ENCODE assay signal across 14 cellular contexts in genomic region chr4:3311489-3312171, GRCh38. TPM values are rescaled to one million over a fixed set of nuclear protein-coding genes. Genes with fewer than 3 reads are reported as not detected.
DNase-seq lines count a peak whose midpoint lies in the region; ATAC-seq and TF ChIP-seq lines count a peak whose summit lies in the region.
"Had no signal": no experiment of that assay in that cellular context is flagged by ENCODE, and none has a peak within 500 bp of the region (broad histone marks: within the 10 kb centered on the region; RNA-seq: fewer than 3 reads in every experiment).

No MANE protein-coding gene starts in this region.

- no TSS peak for BruUV-seq in IMR-90 (replicated peaks; lab: Mats Ljungman, UMichigan)

- no peak overlapping the region for H2BK20ac ChIP-seq in IMR-90 (ENCODE audit: low read depth, low read length)

- H2BK15ac ChIP-seq in IMR-90 (ENCODE audit: low read depth, low read length), result no peak overlapping the region

- H4K91ac ChIP-seq in IMR-90 (ENCODE audit: insufficient read depth, low read depth, low read length), result no peak overlapping the region

- no peak overlapping the region; the same call in 1 of the 2 replicates for H3K14ac ChIP-seq in IMR-90 (replicated peaks; ENCODE audit: low read depth, low read length)

- no peak overlapping the region for H3K27ac Mint-ChIP-seq in glutamatergic neuron (ENCODE audit: unreplicated experiment)
- H3K27ac Mint-ChIP-seq: HFFc6 had no signal

- H3K23ac ChIP-seq in IMR-90 (ENCODE audit: low read depth, low read length), result no peak overlapping the region

- no peak overlapping the region for H3K4me2 ChIP-seq in IMR-90 (ENCODE audit: low read depth, low read length)

- CTCF ChIA-PET in IMR-90 (lab: Yijun Ruan, JAX) (no interaction called here), RWPE1 (lab: Yijun Ruan, JAX) (no interaction called here)

- H2AK9ac ChIP-seq in IMR-90 (replicated peaks; ENCODE audit: low read depth, low read length, poor library complexity), result no peak overlapping the region

- in situ Hi-C loops in IMR-90 (cut with MboI; ENCODE audit: low sequenced_read_pairs), result no loop called here

- H3K9me3 Mint-ChIP-seq in glutamatergic neuron (ENCODE audit: unreplicated experiment), result peaks cover 9% of the 10 kb centered on the region
- H3K9me3 Mint-ChIP-seq: HFFc6 had no signal

- dilution Hi-C loops in IMR-90 (cut with HindIII; ENCODE audit: low sequenced_read_pairs, unreplicated experiment), result no loop called here

- H3K56ac ChIP-seq in IMR-90 (ENCODE audit: extremely low read depth, insufficient read depth, low read length), result no peak overlapping the region

- no peak overlapping the region for H2BK120ac ChIP-seq in IMR-90 (ENCODE audit: low read depth, low read length)

- no peak for TF ChIP-seq RAD21 in IMR-90 (IDR thresholded peaks at IDR 0.05; ENCODE audit: low read length)

- H2BK5ac ChIP-seq in IMR-90 (ENCODE audit: low read depth, low read length, poor library complexity, severe bottlenecking), result no peak overlapping the region

- no peak for ATAC-seq in IMR-90 (ENCODE audit: low read depth)
- ATAC-seq in HG02884 (IDR thresholded peaks at IDR 0.05; ENCODE audit: unreplicated experiment), result no peak

- no peak for TF ChIP-seq POLR2A in IMR-90 (IDR thresholded peaks at IDR 0.05; ENCODE audit: low read depth, low read length)

- no peak overlapping the region for H3K18ac ChIP-seq in IMR-90 (ENCODE audit: low read depth, low read length)

- H3K9me3 ChIP-seq in IMR-90 (ENCODE audit: control insufficient read depth, insufficient read depth, low read length), result no peaks in the 10 kb centered on the region
- H3K9me3 ChIP-seq: left ventricle myocardium inferior had no signal

- peak; percentile 4 for DNase-seq in IMR-90
- peak; percentile 23 for DNase-seq in RWPE1 (ENCODE audit: low spot score)
- DNase-seq in glutamatergic neuron, result no peak
- peak; percentile 41 for DNase-seq in renal cortical epithelial cell (ENCODE audit: low read depth)
- no peak for DNase-seq in amygdala (lab: John Stamatoyannopoulos, UW)
- no peak for DNase-seq in stimulated activated CD4-positive, alpha-beta T cell treated with anti-CD3 and anti-CD28 coated beads, Interleukin-15, amount 100 ng/mL, for 24 hours
- DNase-seq: activated CD4-positive, alpha-beta T cell treated with anti-CD3 and anti-CD28 coated beads for 4 hours; activated naive CD4-positive, alpha-beta T cell treated with Interleukin-2 at 50 U/mL for 16 hours; HFFc6; left ventricle myocardium inferior; NCI-H774 had no signal

- peaks cover 7% of the 10 kb centered on the region for H3K36me3 Mint-ChIP-seq in glutamatergic neuron (ENCODE audit: unreplicated experiment)

- peaks cover 8% of the 10 kb centered on the region for H3K27me3 Mint-ChIP-seq in glutamatergic neuron (ENCODE audit: unreplicated experiment)

- TF ChIP-seq CTCF in IMR-90 (conservative IDR thresholded peaks at IDR 0.05; ENCODE audit: low read depth, low read length) (no peak), RWPE1 (conservative IDR thresholded peaks at IDR 0.05; ENCODE audit: low read depth) (no peak), glutamatergic neuron (IDR thresholded peaks at IDR 0.05; ENCODE audit: partially characterized antibody, unreplicated experiment) (no peak)

- peaks cover 35% of the 10 kb centered on the region for H3K4me1 Mint-ChIP-seq in glutamatergic neuron (ENCODE audit: low read depth, unreplicated experiment)

- no peak overlapping the region for H2AFZ ChIP-seq in IMR-90 (replicated peaks; ENCODE audit: low read length, poor library complexity)
- H2AFZ ChIP-seq: parathyroid adenoma had no signal

- no peaks in the 10 kb centered on the region for H3K27me3 ChIP-seq in IMR-90 (ENCODE audit: control insufficient read depth, insufficient read depth, low read length)

- H3K9me1 ChIP-seq in IMR-90 (ENCODE audit: insufficient read depth, low read length), result peaks cover 28% of the 10 kb centered on the region

- peak overlapping the region; percentile 23 for H3K4me3 Mint-ChIP-seq in glutamatergic neuron (ENCODE audit: unreplicated experiment)
- H3K4me3 Mint-ChIP-seq: HFFc6 had no signal

- no peak overlapping the region for H4K8ac ChIP-seq in IMR-90 (ENCODE audit: low read depth in 2 of 2, low read length in 2 of 2)

- no peak overlapping the region for H3K9ac ChIP-seq in IMR-90 (ENCODE audit: low read depth, low read length)
- H3K9ac ChIP-seq: parathyroid adenoma had no signal

- no CpG with 5 or more reads among the region's 13 CpGs for WGBS in IMR-90 (ENCODE audit: extremely low coverage in 2 of 2, insufficient read length in 1 of 2), 2 experiments

- H3K36me3 ChIP-seq in IMR-90 (ENCODE audit: control insufficient read depth, insufficient read depth, low read length), result peaks cover 4% of the 10 kb centered on the region; the same call in 1 of the 2 replicates

- H2AK5ac ChIP-seq in IMR-90 (ENCODE audit: low read depth, low read length), result no peak overlapping the region

- H4K20me1 ChIP-seq in IMR-90 (ENCODE audit: insufficient read depth, low read length), result peaks cover 42% of the 10 kb centered on the region

- no peaks in the 10 kb centered on the region; the same call in 1 of the 2 replicates for H3K4me1 ChIP-seq in IMR-90 (ENCODE audit: control insufficient read depth, insufficient read depth, low read length)
- H3K4me1 ChIP-seq: parathyroid adenoma had no signal

- intact Hi-C loops in IMR-90 (cut with micrococcal nuclease), result no loop called here

- POLR2A ChIA-PET in IMR-90 (lab: Charles Lee; ENCODE audit: unreplicated experiment), result no interaction called here
- POLR2A ChIA-PET in RWPE1 (lab: Yijun Ruan, JAX; ENCODE audit: low non-redundant PET), result no interaction called here

- no peak overlapping the region for H3K27ac ChIP-seq in IMR-90 (ENCODE audit: insufficient read depth, low read length)
- H3K27ac ChIP-seq in RWPE1, result peak overlapping the region; percentile 60
- H3K27ac ChIP-seq: left ventricle myocardium inferior, parathyroid adenoma, skin epidermis had no signal

- H3K4ac ChIP-seq in IMR-90 (ENCODE audit: low read depth, low read length), result no peak overlapping the region

- H3K4me3 ChIP-seq in IMR-90 (ENCODE audit: insufficient read depth, low read depth, low read length), result no peak overlapping the region
- H3K4me3 ChIP-seq: left ventricle myocardium inferior, skin epidermis had no signal

- no peak overlapping the region for H4K5ac ChIP-seq in IMR-90 (ENCODE audit: low read depth, low read length)

- H3K79me1 ChIP-seq in IMR-90 (ENCODE audit: low read depth in 1 of 2, low read length in 2 of 2), result peaks cover 24 to 80% of the 10 kb centered on the region in 2 experiments

TF ChIP-seq in IMR-90, 13 proteins besides CTCF, POLR2A, EP300 and RAD21:
- TF ChIP-seq ELK1 (IDR thresholded peaks at IDR 0.05; ENCODE audit: borderline replicate concordance, low read depth, low read length), result no peak
- TF ChIP-seq MXI1 (IDR thresholded peaks at IDR 0.05; ENCODE audit: borderline replicate concordance, low read depth, low read length), result no peak
- TF ChIP-seq RCOR1 (IDR thresholded peaks at IDR 0.05; ENCODE audit: insufficient replicate concordance, low read length), result no peak
- no peak for TF ChIP-seq RFX5 (IDR thresholded peaks at IDR 0.05; ENCODE audit: low read depth, low read length)
- TF ChIP-seq CEBPB (IDR thresholded peaks at IDR 0.05; ENCODE audit: low read depth, low read length), result no peak
- TF ChIP-seq BHLHE40 (IDR thresholded peaks at IDR 0.05; ENCODE audit: low read depth, low read length), result no peak
- no peak for TF ChIP-seq MAZ (IDR thresholded peaks at IDR 0.05; ENCODE audit: borderline replicate concordance, low read depth, low read length)
- TF ChIP-seq NFE2L2 (IDR thresholded peaks at IDR 0.05; ENCODE audit: low read depth, low read length), result no peak
- no peak for TF ChIP-seq FOS (IDR thresholded peaks at IDR 0.05; ENCODE audit: low read depth, low read length)
- no peak for TF ChIP-seq USF2 (IDR thresholded peaks at IDR 0.05; ENCODE audit: low read depth, low read length)
- TF ChIP-seq CHD1 (IDR thresholded peaks at IDR 0.05; ENCODE audit: low read depth, low read length), result no peak
- no peak for TF ChIP-seq SMC3 (IDR thresholded peaks at IDR 0.05; ENCODE audit: low read depth, low read length)
- no peak for TF ChIP-seq MAFK (IDR thresholded peaks at IDR 0.05; ENCODE audit: low read depth, low read length)

RNA-seq across cellular contexts. Expression of gene RGS12, which starts 18.8 kb away (rescaled TPM):
- total RNA-seq in IMR-90 (2012; rRNA removed) (11.8 and 13.1 TPM in 2 replicates), glutamatergic neuron (ENCODE audit: unreplicated experiment) (107 TPM), renal cortical epithelial cell (24.7 and 27.4 TPM in 2 replicates)
- 12.0 and 15.7 TPM in 2 replicates for polyA plus RNA-seq in IMR-90 (2012; rRNA removed)
- polyA plus RNA-seq in IMR-90 (2012; cell fraction: cytosol; rRNA removed), result 9.1 and 13.7 TPM in 2 replicates
- polyA plus RNA-seq in IMR-90 (2012; cell fraction: nucleus; rRNA removed; ENCODE audit: low replicate concordance), result 27.6 and 42.6 TPM in 2 replicates

Comparison
In these comparisons a context has a peak if more than half of its experiments do, and no peak if none do; other contexts are left out.
1. DNase-seq: peak in IMR-90 (single experiment), RWPE1 (single experiment) and renal cortical epithelial cell (single experiment); none in glutamatergic neuron (single experiment), amygdala (0 of 56) and stimulated activated CD4-positive, alpha-beta T cell treated with anti-CD3 and anti-CD28 coated beads, Interleukin-15, amount 100 ng/mL, for 24 hours (single experiment).